Comparison of ENCODE assay signal across 12 cellular contexts in genomic region chr3:137737208-137737607, GRCh38. TPM values are rescaled to one million over a fixed set of nuclear protein-coding genes. Genes with fewer than 3 reads are reported as not detected.
"Had no signal": no experiment of that assay in that cellular context is flagged by ENCODE, and none has a peak within 500 bp of the region (broad histone marks: within the 10 kb centered on the region; RNA-seq: fewer than 3 reads in every experiment).

No MANE protein-coding gene starts in this region.

- H2AFZ ChIP-seq: GM23248, GM23338 had no signal

- H3K9me3 ChIP-seq: HAP-1 had no signal

- ATAC-seq: GM23338, HCT116 had no signal

- H3K27ac Mint-ChIP-seq: GM23338, H9, HFFc6 had no signal

- H3K9ac ChIP-seq: GM23248 had no signal

- H3K4me3 ChIP-seq: GM23248, GM23338, HAP-1 had no signal

- FAIRE-seq: H1, H54 had no signal

- H3K4me2 ChIP-seq: GM23338 had no signal

- H3K36me3 ChIP-seq: HAP-1 had no signal

- H3K4me1 Mint-ChIP-seq: GM23338, H9 had no signal

- H3K4me3 Mint-ChIP-seq: GM23338, H9, HFFc6 had no signal

- H3K27ac ChIP-seq: GM23248 had no signal

- DNase-seq: GM23248, GOT3, H7, H9, HCEC 1CT, HFFc6 had no signal

- H3K4me1 ChIP-seq: HAP-1 had no signal

RNA-seq across cellular contexts. Expression of gene SOX14, which starts 26.9 kb away (rescaled TPM):
- total RNA-seq: GM23248, GM23338, H4, HFFc6 had no signal
- polyA plus RNA-seq: GM23248 had no signal
